ENCODE assay signal across 14 cellular contexts in the genomic region with DNA sequence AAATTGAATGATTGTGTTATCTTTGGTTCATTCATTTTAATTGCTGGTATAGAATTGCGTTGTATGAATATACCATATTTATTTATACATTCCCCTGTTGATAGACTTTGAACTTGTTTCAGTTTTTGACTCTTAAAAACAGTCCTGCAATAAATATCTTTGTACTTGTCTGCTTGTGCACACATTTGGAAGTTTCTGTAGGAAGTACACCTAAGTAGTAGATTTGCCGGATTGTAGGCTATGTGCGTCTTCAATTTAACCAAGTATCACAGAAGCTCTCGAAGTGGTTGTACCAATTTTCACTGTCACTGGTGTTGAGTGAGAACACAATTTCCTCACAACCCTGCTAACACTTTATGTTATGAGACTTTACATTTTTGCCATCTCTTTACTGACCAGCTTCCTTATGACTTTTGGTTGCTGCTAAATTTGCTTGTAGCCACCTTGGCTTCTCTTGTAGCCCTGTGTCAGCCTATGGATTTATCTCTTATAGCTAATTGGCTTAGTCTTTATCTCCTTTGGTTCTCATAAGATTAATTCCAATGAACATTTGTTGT. TPM values are rescaled to one million over a fixed set of nuclear protein-coding genes. Genes with fewer than 3 reads are reported as not detected.
DNase-seq lines count a peak whose midpoint lies in the region; ATAC-seq and TF ChIP-seq lines count a peak whose summit lies in the region.
"Had no signal": no experiment of that assay in that cellular context is flagged by ENCODE, and none has a peak within 500 bp of the region (broad histone marks: within the 10 kb centered on the region; RNA-seq: fewer than 3 reads in every experiment).

No MANE protein-coding gene starts in this region.

- H3K9ac ChIP-seq in HCT116 (ENCODE audit: low read length), result no peak overlapping the region

- intact Hi-C loops in HCT116 (cut with micrococcal nuclease), result no loop called here

- peak overlapping the region; percentile 94; the same call in 1 of the 2 replicates for H3K4me2 ChIP-seq in HCT116 (ENCODE audit: low read length)

- peaks cover 22% of the 10 kb centered on the region for H3K4me1 Mint-ChIP-seq in activated T-helper 17 cell treated with anti-CD3 and anti-CD28 coated beads, Interleukin-2, amount 50 U/mL, for 72 hours
- H3K4me1 Mint-ChIP-seq in naive thymus-derived CD8-positive, alpha-beta T cell, result peaks cover 25 to 74% (median 57%) of the 10 kb centered on the region in 4 donors

- H3K4me3 Mint-ChIP-seq in activated T-helper 17 cell treated with anti-CD3 and anti-CD28 coated beads, Interleukin-2, amount 50 U/mL, for 72 hours, result peak overlapping the region; percentile 88
- H3K4me3 Mint-ChIP-seq in naive thymus-derived CD8-positive, alpha-beta T cell, result peak overlapping the region in 9 of 10 donors; percentile 48 to 100 (median 92)

- TF ChIP-seq POLR2A in HCT116 (IDR thresholded peaks at IDR 0.05; ENCODE audit: borderline replicate concordance, extremely low read depth, insufficient read depth, insufficient read length), result no peak

- no peaks in the 10 kb centered on the region for H3K36me3 ChIP-seq in HCT116 (ENCODE audit: control insufficient read depth in 1 of 2, insufficient read depth in 2 of 2, low read length in 2 of 2)

- H3K9me3 Mint-ChIP-seq in activated T-helper 17 cell treated with anti-CD3 and anti-CD28 coated beads, Interleukin-2, amount 50 U/mL, for 72 hours, result no peaks in the 10 kb centered on the region
- H3K9me3 Mint-ChIP-seq in naive thymus-derived CD8-positive, alpha-beta T cell, result peaks cover 0 to 14% (median 2%) of the 10 kb centered on the region in 9 donors

- no peak for ATAC-seq in HCT116
- no peak for ATAC-seq in activated T-helper 17 cell treated with anti-CD3 and anti-CD28 coated beads, Interleukin-2, amount 50 U/mL, for 72 hours (replicated peaks)
- no peak for ATAC-seq in naive thymus-derived CD8-positive, alpha-beta T cell
- ATAC-seq in GM21381 (IDR thresholded peaks at IDR 0.05; ENCODE audit: unreplicated experiment), result no peak
- ATAC-seq in GM18498 (IDR thresholded peaks at IDR 0.05; ENCODE audit: unreplicated experiment), result no peak

- RAD21 ChIA-PET in HCT116 (lab: Charles Lee; ENCODE audit: low non-redundant PET in 1 of 2, low total read pairs in 2 of 2, uncharacterized antibody in 2 of 2, unreplicated experiment in 2 of 2), result no interaction called here

- H3K27ac ChIP-seq in HCT116 (ENCODE audit: low read depth, low read length), result no peak overlapping the region
- H3K27ac ChIP-seq: 22Rv1 had no signal

- DNase-seq in DMS79 treated with DMSO at 0.1 percent for 48 hours (lab: John Stamatoyannopoulos, UW) (peak; percentile 24), DMS79 (lab: John Stamatoyannopoulos, UW) (no peak), HCT116 (ENCODE audit: low read depth, low spot score) (no peak)
- DNase-seq in naive thymus-derived CD8-positive, alpha-beta T cell, result no peak
- no peak for DNase-seq in stimulated activated CD4-positive, alpha-beta T cell treated with anti-CD3 and anti-CD28 coated beads, Interleukin-2, amount 100 ng/mL, for 48 hours
- DNase-seq: GF-D8, KBM-7, retina, SW 1271 had no signal

- CTCF ChIA-PET in HCT116 (lab: Charles Lee), result no interaction called here

- TF ChIP-seq CTCF in HCT116 (IDR thresholded peaks at IDR 0.05 in 2 of 3, conservative IDR thresholded peaks at IDR 0.05 in 1 of 3; ENCODE audit: borderline replicate concordance in 1 of 3, insufficient read depth in 1 of 3, low read depth in 2 of 3, low read length in 2 of 3), result no peak

- H3K36me3 Mint-ChIP-seq in activated T-helper 17 cell treated with anti-CD3 and anti-CD28 coated beads, Interleukin-2, amount 50 U/mL, for 72 hours (ENCODE audit: low read depth), result peaks cover 20% of the 10 kb centered on the region
- H3K36me3 Mint-ChIP-seq in naive thymus-derived CD8-positive, alpha-beta T cell, result peaks cover 2 to 10% (median 5%) of the 10 kb centered on the region in 3 donors

- H2AFZ ChIP-seq in HCT116 (ENCODE audit: low read depth, low read length, poor library complexity, severe bottlenecking), result no peak overlapping the region

- no peaks in the 10 kb centered on the region for H3K27me3 ChIP-seq in HCT116 (ENCODE audit: insufficient read depth, low read length)

- TF ChIP-seq RAD21 in HCT116 (IDR thresholded peaks at IDR 0.05; ENCODE audit: low read depth), result no peak

- no peaks in the 10 kb centered on the region for H3K27me3 Mint-ChIP-seq in activated T-helper 17 cell treated with anti-CD3 and anti-CD28 coated beads, Interleukin-2, amount 50 U/mL, for 72 hours
- no peaks in the 10 kb centered on the region for H3K27me3 Mint-ChIP-seq in naive thymus-derived CD8-positive, alpha-beta T cell

- H3K9me3 ChIP-seq in HCT116 (ENCODE audit: control insufficient read depth in 1 of 2, insufficient read depth in 1 of 2, low read depth in 1 of 2, low read length in 2 of 2), result no peaks in the 10 kb centered on the region

- H3K4me3 ChIP-seq in HCT116 (replicated peaks in 1 of 2; ENCODE audit: low read depth in 1 of 2, low read length in 2 of 2), result no peak overlapping the region; a peak in 1 of 4 replicates
- H3K4me3 ChIP-seq: lung had no signal

- H3K9me2 ChIP-seq in HCT116 (ENCODE audit: insufficient read depth), result no peaks in the 10 kb centered on the region

- peaks cover 74% of the 10 kb centered on the region for H3K79me2 ChIP-seq in HCT116 (ENCODE audit: insufficient read depth, low read length)

- no peak overlapping the region for H3K27ac Mint-ChIP-seq in activated T-helper 17 cell treated with anti-CD3 and anti-CD28 coated beads, Interleukin-2, amount 50 U/mL, for 72 hours
- H3K27ac Mint-ChIP-seq in naive thymus-derived CD8-positive, alpha-beta T cell, result peak overlapping the region in 6 of 10 donors; percentile 10 to 93 (median 31)

- H4K20me1 ChIP-seq in HCT116 (ENCODE audit: insufficient read depth), result peaks cover 11% of the 10 kb centered on the region; the same call in 1 of the 2 replicates

- peaks cover 14 to 31% of the 10 kb centered on the region in 2 experiments for H3K4me1 ChIP-seq in HCT116 (ENCODE audit: control insufficient read depth in 1 of 2, insufficient read depth in 2 of 2, low read length in 2 of 2)

- TSS peak; percentile 37 for BruUV-seq in HCT116 (replicated peaks; lab: Mats Ljungman, UMichigan)

- POLR2A ChIA-PET in HCT116 (lab: Charles Lee), result no interaction called here
- POLR2A ChIA-PET in naive thymus-derived CD8-positive, alpha-beta T cell (lab: Charles Lee), result interaction anchor here (0.6 kb wide), 1 partner anchor 64 kb away, joined by 6 read pairs; no protein-coding TSS in a partner anchor

TF ChIP-seq in HCT116, 20 proteins besides CTCF, POLR2A, EP300 and RAD21 (continues in another document):
- TF ChIP-seq EZH2phosphoT487 (IDR thresholded peaks at IDR 0.05; ENCODE audit: borderline replicate concordance), result no peak
- TF ChIP-seq, protein P1, sequence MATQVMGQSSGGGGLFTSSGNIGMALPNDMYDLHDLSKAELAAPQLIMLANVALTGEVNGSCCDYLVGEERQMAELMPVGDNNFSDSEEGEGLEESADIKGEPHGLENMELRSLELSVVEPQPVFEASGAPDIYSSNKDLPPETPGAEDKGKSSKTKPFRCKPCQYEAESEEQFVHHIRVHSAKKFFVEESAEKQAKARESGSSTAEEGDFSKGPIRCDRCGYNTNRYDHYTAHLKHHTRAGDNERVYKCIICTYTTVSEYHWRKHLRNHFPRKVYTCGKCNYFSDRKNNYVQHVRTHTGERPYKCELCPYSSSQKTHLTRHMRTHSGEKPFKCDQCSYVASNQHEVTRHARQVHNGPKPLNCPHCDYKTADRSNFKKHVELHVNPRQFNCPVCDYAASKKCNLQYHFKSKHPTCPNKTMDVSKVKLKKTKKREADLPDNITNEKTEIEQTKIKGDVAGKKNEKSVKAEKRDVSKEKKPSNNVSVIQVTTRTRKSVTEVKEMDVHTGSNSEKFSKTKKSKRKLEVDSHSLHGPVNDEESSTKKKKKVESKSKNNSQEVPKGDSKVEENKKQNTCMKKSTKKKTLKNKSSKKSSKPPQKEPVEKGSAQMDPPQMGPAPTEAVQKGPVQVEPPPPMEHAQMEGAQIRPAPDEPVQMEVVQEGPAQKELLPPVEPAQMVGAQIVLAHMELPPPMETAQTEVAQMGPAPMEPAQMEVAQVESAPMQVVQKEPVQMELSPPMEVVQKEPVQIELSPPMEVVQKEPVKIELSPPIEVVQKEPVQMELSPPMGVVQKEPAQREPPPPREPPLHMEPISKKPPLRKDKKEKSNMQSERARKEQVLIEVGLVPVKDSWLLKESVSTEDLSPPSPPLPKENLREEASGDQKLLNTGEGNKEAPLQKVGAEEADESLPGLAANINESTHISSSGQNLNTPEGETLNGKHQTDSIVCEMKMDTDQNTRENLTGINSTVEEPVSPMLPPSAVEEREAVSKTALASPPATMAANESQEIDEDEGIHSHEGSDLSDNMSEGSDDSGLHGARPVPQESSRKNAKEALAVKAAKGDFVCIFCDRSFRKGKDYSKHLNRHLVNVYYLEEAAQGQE (IDR thresholded peaks at IDR 0.05; ENCODE audit: low read depth), result no peak
- no peak for TF ChIP-seq FOSL1 (IDR thresholded peaks at IDR 0.05; ENCODE audit: low read depth)
- TF ChIP-seq EZH2 (IDR thresholded peaks at IDR 0.05), result no peak
- TF ChIP-seq SP1 (IDR thresholded peaks at IDR 0.05; ENCODE audit: low read depth), result no peak
- TF ChIP-seq CBX3 (IDR thresholded peaks at IDR 0.05; ENCODE audit: low read depth), result no peak
- no peak for TF ChIP-seq YY1 (IDR thresholded peaks at IDR 0.05; ENCODE audit: extremely low read depth, insufficient replicate concordance, low read depth, low read length)
- TF ChIP-seq JUND (IDR thresholded peaks at IDR 0.05), result no peak
- no peak for TF ChIP-seq ZNF274 (IDR thresholded peaks at IDR 0.05; ENCODE audit: low read depth, low read length)

RNA-seq across cellular contexts. Expression of gene TTC3, which starts 2.2 kb away (rescaled TPM):
- total RNA-seq in HCT116 (2021; ENCODE audit: unreplicated experiment), result 71.5 TPM
- polyA plus RNA-seq in HCT116 (2012), result 28.0 and 32.3 TPM in 2 replicates
- total RNA-seq in activated T-helper 17 cell treated with anti-CD3 and anti-CD28 coated beads, Interleukin-2, amount 50 U/mL, for 72 hours, result 100 to 1,000 TPM in 1 of 2 donors, 10 to 100 TPM in 1; 69.2 to 105 TPM
- 100 to 1,000 TPM; 159 to 169 TPM for total RNA-seq in naive thymus-derived CD8-positive, alpha-beta T cell
- polyA plus RNA-seq in naive thymus-derived CD8-positive, alpha-beta T cell, result 100 to 1,000 TPM in 1 of 3 donors, 10 to 100 TPM in 2; 51.1 to 134 (median 69.8) TPM

RNA-seq across cellular contexts. Expression of gene PIGP, which starts 2.4 kb away (rescaled TPM):
- total RNA-seq in HCT116 (2021; ENCODE audit: unreplicated experiment), result 23.5 TPM
- polyA plus RNA-seq in HCT116 (2012), result 9.4 and 15.2 TPM in 2 replicates
- 10 to 100 TPM; 16.5 to 16.6 TPM for total RNA-seq in activated T-helper 17 cell treated with anti-CD3 and anti-CD28 coated beads, Interleukin-2, amount 50 U/mL, for 72 hours
- total RNA-seq in naive thymus-derived CD8-positive, alpha-beta T cell, result 10 to 100 TPM; 19.9 to 22.1 TPM
- polyA plus RNA-seq in naive thymus-derived CD8-positive, alpha-beta T cell, result 10 to 100 TPM; 32.8 to 45.2 (median 38.3) TPM
